8 cellular contexts compared by ENCODE assay signal in the genomic region with DNA sequence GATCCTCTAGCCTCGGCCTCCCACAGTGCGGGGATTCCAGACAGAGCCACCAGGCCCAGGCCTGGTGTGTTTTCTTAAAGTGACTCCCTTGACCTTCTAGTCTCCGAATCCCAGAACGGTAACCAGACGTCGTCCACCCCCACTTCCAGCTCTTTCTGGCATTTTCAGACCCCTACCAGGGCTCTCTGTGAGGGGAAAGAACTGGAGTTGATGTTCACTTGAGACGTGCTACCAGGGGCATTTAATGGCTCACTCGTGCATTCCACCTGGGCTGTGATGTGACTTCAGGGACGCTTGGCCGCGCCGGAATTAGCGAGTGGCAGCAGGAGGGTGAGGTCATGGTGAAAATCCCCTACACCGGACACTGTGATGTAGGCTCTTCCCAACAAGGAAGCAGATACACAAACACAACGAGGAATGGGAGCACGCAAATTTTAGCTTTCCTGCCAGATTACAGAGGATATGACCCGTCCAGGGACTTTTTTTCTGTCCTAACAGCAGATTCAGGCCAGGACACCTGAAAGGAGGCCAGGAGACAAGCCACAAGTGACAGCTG. TPM values are rescaled to one million over a fixed set of nuclear protein-coding genes. Genes with fewer than 3 reads are reported as not detected.
DNase-seq lines count a peak whose midpoint lies in the region; ATAC-seq and TF ChIP-seq lines count a peak whose summit lies in the region.

No MANE protein-coding gene starts in this region.

- H3K9me3 ChIP-seq in mucosa of descending colon (no peaks in the 10 kb centered on the region), uterus (no peaks in the 10 kb centered on the region)

- peak; percentile 6 for DNase-seq in stimulated activated CD4-positive, alpha-beta T cell treated with anti-CD3 and anti-CD28 coated beads, Interleukin-4, amount 100 ng/mL, for 1 hour
- DNase-seq in stimulated activated CD4-positive, alpha-beta T cell treated with anti-CD3 and anti-CD28 coated beads, Interleukin-4, amount 100 ng/mL, for 24 hours: no peak
- DNase-seq in choroid plexus epithelial cell (ENCODE audit: low read depth): peak; percentile 16
- peak; percentile 47 to 62 (median 51) for DNase-seq in mucosa of descending colon
- DNase-seq in uterus: peak; percentile 23 to 55
- no peak for DNase-seq in occipital lobe (lab: John Stamatoyannopoulos, UW)
- DNase-seq in NCI-H2227 treated with DMSO at 0.1 percent for 48 hours (lab: John Stamatoyannopoulos, UW): no peak

- ATAC-seq in mucosa of descending colon (no peak), HG03432 (IDR thresholded peaks at IDR 0.05; ENCODE audit: unreplicated experiment) (no peak)

- H3K27ac ChIP-seq in uterus: peak overlapping the region; percentile 98 to 100

- intact Hi-C loops in mucosa of descending colon (cut with DNase I, micrococcal nuclease): loop anchor here in 1 of 2 donors (10.0 kb wide), 1 partner anchor 83 kb away; no protein-coding TSS in a partner anchor
- intact Hi-C loops in uterus (cut with DNase I; ENCODE audit: low total_unique reads): no loop called here

- H3K4me3 ChIP-seq in choroid plexus epithelial cell (ENCODE audit: low read depth, low read length) (no peak overlapping the region), mucosa of descending colon (no peak overlapping the region), uterus (peak overlapping the region in 1 of 2 donors; percentile 86)

- no peaks in the 10 kb centered on the region for H3K27me3 ChIP-seq in uterus

- TF ChIP-seq POLR2A in uterus (IDR thresholded peaks at IDR 0.05): no peak

- peaks cover 6% of the 10 kb centered on the region for H3K36me3 ChIP-seq in mucosa of descending colon (ENCODE audit: low read depth)
- H3K36me3 ChIP-seq in uterus: no peaks in the 10 kb centered on the region

- H3K4me1 ChIP-seq in mucosa of descending colon (ENCODE audit: low read depth) (peaks cover 10% of the 10 kb centered on the region), uterus (peaks cover 7 to 8% of the 10 kb centered on the region in 2 donors)

- TF ChIP-seq CTCF in choroid plexus epithelial cell (conservative IDR thresholded peaks at IDR 0.05; ENCODE audit: low read depth, low read length) (no peak), mucosa of descending colon (IDR thresholded peaks at IDR 0.05) (no peak), uterus (IDR thresholded peaks at IDR 0.05) (no peak)

RNA-seq across cellular contexts. Expression of a gene that starts 1.1 kb away (rescaled TPM):
- total RNA-seq in mucosa of descending colon: 10 to 100 TPM; 69.0 to 95.5 (median 92.2) TPM
- 100 to 1,000 TPM in 1 of 4 donors, 10 to 100 TPM in 3; 20.2 to 103 (median 51.0) TPM for total RNA-seq in uterus
- total RNA-seq in occipital lobe: 99.7 TPM

Comparison
In these comparisons a context has a peak if more than half of its experiments do, and no peak if none do; other contexts are left out.
1. DNase-seq: peak in stimulated activated CD4-positive, alpha-beta T cell treated with anti-CD3 and anti-CD28 coated beads, Interleukin-4, amount 100 ng/mL, for 1 hour (single experiment), choroid plexus epithelial cell (single experiment), mucosa of descending colon (3 of 3) and uterus (2 of 2); none in stimulated activated CD4-positive, alpha-beta T cell treated with anti-CD3 and anti-CD28 coated beads, Interleukin-4, amount 100 ng/mL, for 24 hours (single experiment), occipital lobe (single experiment) and NCI-H2227 treated with DMSO at 0.1 percent for 48 hours (single experiment).